In genomic region chr6:77456531-77457248, GRCh38 we compare ENCODE assay signal across 10 cellular contexts. TPM values are rescaled to one million over a fixed set of nuclear protein-coding genes. Genes with fewer than 3 reads are reported as not detected.
DNase-seq lines count a peak whose midpoint lies in the region; ATAC-seq and TF ChIP-seq lines count a peak whose summit lies in the region.
"Had no signal": no experiment of that assay in that cellular context is flagged by ENCODE, and none has a peak within 500 bp of the region (broad histone marks: within the 10 kb centered on the region; RNA-seq: fewer than 3 reads in every experiment).

No MANE protein-coding gene starts in this region.

- TF ChIP-seq CTCF in heart left ventricle (IDR thresholded peaks at IDR 0.05) (no peak), thoracic aorta (IDR thresholded peaks at IDR 0.05) (no peak)

- DNase-seq in HPDE6-E6E7 (ENCODE audit: extremely low spot score) = peak; percentile 60
- peak; percentile 98 for DNase-seq in amniotic epithelial cell (ENCODE audit: low read depth)
- DNase-seq in heart left ventricle = peak in 3 of 5 donors; percentile 18 to 66 (median 46)
- DNase-seq in thoracic aorta (ENCODE audit: low spot score) = no peak
- DNase-seq in GF-D8 (lab: John Stamatoyannopoulos, UW) = no peak
- no peak for DNase-seq in substantia nigra (lab: John Stamatoyannopoulos, UW)
- no peak for DNase-seq in NCI-H1417 treated with DMSO at 0.1 percent for 48 hours (lab: John Stamatoyannopoulos, UW)
- DNase-seq: NCI-H2029 had no signal

- H3K9me3 ChIP-seq in heart left ventricle (no peaks in the 10 kb centered on the region), thoracic aorta (no peaks in the 10 kb centered on the region)

- H3K27me3 ChIP-seq in heart left ventricle = peaks cover 0 to 15% (median 1%) of the 10 kb centered on the region in 9 donors
- H3K27me3 ChIP-seq in thoracic aorta (replicated peaks; ENCODE audit: insufficient read depth) = no peaks in the 10 kb centered on the region

- H3K4me1 ChIP-seq in heart left ventricle (peaks cover 0 to 2% (median 0%) of the 10 kb centered on the region in 12 donors), thoracic aorta (ENCODE audit: control insufficient read depth in 1 of 2, low read depth in 2 of 2) (peaks cover 4 to 48% of the 10 kb centered on the region in 2 donors)

- 47 to 64% (median 56%) methylated on average over 5 of the region's 5 CpGs for WGBS in heart left ventricle, 4 donors

- H3K27ac ChIP-seq in heart left ventricle = peak overlapping the region in 10 of 12 donors; percentile 13 to 72 (median 50)
- H3K27ac ChIP-seq in thoracic aorta = peak overlapping the region; percentile 65 to 66
- no peak overlapping the region for H3K27ac ChIP-seq in substantia nigra (ENCODE audit: low read depth, low read length, poor library complexity, severe bottlenecking)
- H3K27ac ChIP-seq: VCaP had no signal

- H3K36me3 ChIP-seq in heart left ventricle (no peaks in the 10 kb centered on the region), thoracic aorta (no peaks in the 10 kb centered on the region)

- no peak overlapping the region for H3K4me3 ChIP-seq in heart left ventricle
- H3K4me3 ChIP-seq in thoracic aorta = peak overlapping the region; percentile 7

- ATAC-seq in heart left ventricle (peak in 3 of 4 donors; percentile 67 to 93 (median 83)), thoracic aorta (ENCODE audit: insufficient number of reproducible peaks, low FRiP score, low read depth) (peak; percentile 70), GM19395 (IDR thresholded peaks at IDR 0.05; ENCODE audit: unreplicated experiment) (no peak)

- TF ChIP-seq POLR2A in heart left ventricle (IDR thresholded peaks at IDR 0.05) = no peak

- intact Hi-C loops in heart left ventricle (cut with DNase I) = loop anchor here in 9 of 10 donors (5.0 to 10.0 kb wide), 10 partner anchors 112 to 1524 kb away; no protein-coding TSS in a partner anchor

RNA-seq across cellular contexts. Expression of gene HTR1B, which starts 6.6 kb away (rescaled TPM):
- total RNA-seq in heart left ventricle (under 1 TPM in 1 of 9 donors, not detected in 8; 0.10 TPM), thoracic aorta (1 to 10 TPM; 5.9 to 9.9 TPM)
- polyA plus RNA-seq in heart left ventricle = under 1 TPM in 1 of 2 donors, not detected in 1; 0.03 TPM

Comparison
In these comparisons a context has a peak if more than half of its experiments do, and no peak if none do; other contexts are left out.
1. DNase-seq: peak in HPDE6-E6E7 (single experiment), amniotic epithelial cell (single experiment) and heart left ventricle (3 of 5); none in thoracic aorta (single experiment), GF-D8 (single experiment), substantia nigra (0 of 49) and NCI-H1417 treated with DMSO at 0.1 percent for 48 hours (single experiment).
2. RNA of gene HTR1B, which starts 6.6 kb away (total RNA-seq): 5.9 to 9.9 TPM in thoracic aorta; 0.10 TPM in heart left ventricle; every median in the first group is over 4 times any median in the second.